In genomic region chr9:129602598-129603415, GRCh38 we compare ENCODE assay signal across 17 cellular contexts. TPM values are rescaled to one million over a fixed set of nuclear protein-coding genes. Genes with fewer than 3 reads are reported as not detected.
DNase-seq lines count a peak whose midpoint lies in the region; ATAC-seq and TF ChIP-seq lines count a peak whose summit lies in the region.
"Had no signal": no experiment of that assay in that cellular context is flagged by ENCODE, and none has a peak within 500 bp of the region (broad histone marks: within the 10 kb centered on the region; RNA-seq: fewer than 3 reads in every experiment).

No MANE protein-coding gene starts in this region.

- no peaks in the 10 kb centered on the region for H3K9me3 Mint-ChIP-seq in activated T-helper 1 cell treated with anti-CD3 and anti-CD28 coated beads, Interleukin-12 subunit alpha, Interleukin-12 subunit beta, Interleukin-2, Interleukin-4 antibody, amounts not matched to agents 30 ng/mL and 10 ng/mL and 1 ng/mL, durations not matched to agents 14 hours and 24 hours and 36 hours
- H3K9me3 Mint-ChIP-seq in mesothelial cell of epicardium, result no peaks in the 10 kb centered on the region
- H3K9me3 Mint-ChIP-seq: type B pancreatic cell, WTC11 had no signal

- H3K9me3 ChIP-seq in HCT116 (ENCODE audit: control insufficient read depth in 1 of 2, insufficient read depth in 1 of 2, low read depth in 1 of 2, low read length in 2 of 2) (no peaks in the 10 kb centered on the region), aorta (ENCODE audit: control insufficient read depth, low read length) (no peaks in the 10 kb centered on the region)
- H3K9me3 ChIP-seq: left lung had no signal

- H3K4me3 Mint-ChIP-seq in activated T-helper 1 cell treated with anti-CD3 and anti-CD28 coated beads, Interleukin-12 subunit alpha, Interleukin-12 subunit beta, Interleukin-2, Interleukin-4 antibody, amounts not matched to agents 30 ng/mL and 10 ng/mL and 1 ng/mL, durations not matched to agents 14 hours and 24 hours and 36 hours, result no peak overlapping the region
- H3K4me3 Mint-ChIP-seq in mesothelial cell of epicardium, result no peak overlapping the region
- H3K4me3 Mint-ChIP-seq: type B pancreatic cell, WTC11 had no signal

- H3K9me2 ChIP-seq in HCT116 (ENCODE audit: insufficient read depth), result no peaks in the 10 kb centered on the region

- no peak for TF ChIP-seq CTCF in HCT116 (IDR thresholded peaks at IDR 0.05 in 2 of 3, conservative IDR thresholded peaks at IDR 0.05 in 1 of 3; ENCODE audit: borderline replicate concordance in 1 of 3, insufficient read depth in 1 of 3, low read depth in 2 of 3, low read length in 2 of 3)
- TF ChIP-seq CTCF in mesothelial cell of epicardium (IDR thresholded peaks at IDR 0.05; ENCODE audit: unreplicated experiment), result no peak

- no TSS peak for BruUV-seq in HCT116 (replicated peaks; lab: Mats Ljungman, UMichigan)

- H3K4me3 ChIP-seq in HCT116 (replicated peaks in 1 of 2; ENCODE audit: low read depth in 1 of 2, low read length in 2 of 2) (no peak overlapping the region), aorta (ENCODE audit: low read length in 2 of 2) (no peak overlapping the region)
- H3K4me3 ChIP-seq: left lung had no signal

- whole genome bisulfite sequencing in aorta, 2 donors, result 64 to 76% methylated on average over 9 to 10 of the region's 10 CpGs

- H4K20me1 ChIP-seq in HCT116 (ENCODE audit: insufficient read depth), result no peaks in the 10 kb centered on the region

- H3K27ac ChIP-seq in HCT116 (ENCODE audit: low read depth, low read length) (peak overlapping the region; percentile 96), aorta (ENCODE audit: low read depth in 1 of 2, low read length in 2 of 2) (no peak overlapping the region)
- H3K27ac ChIP-seq: 22Rv1, brain microvascular endothelial cell, left lung had no signal

- H3K79me2 ChIP-seq in HCT116 (ENCODE audit: insufficient read depth, low read length), result no peaks in the 10 kb centered on the region

- CTCF ChIA-PET in HCT116 (lab: Charles Lee), result interaction anchor here (0.6 kb wide), 1 partner anchor 1308 kb away, joined by 3 read pairs; no protein-coding TSS in a partner anchor

- H3K27me3 ChIP-seq in HCT116 (ENCODE audit: insufficient read depth, low read length) (no peaks in the 10 kb centered on the region), aorta (ENCODE audit: control insufficient read depth in 1 of 2, insufficient read depth in 2 of 2, low read length in 1 of 2) (no peaks in the 10 kb centered on the region)
- H3K27me3 ChIP-seq: brain microvascular endothelial cell had no signal

- intact Hi-C loops in HCT116 (cut with micrococcal nuclease) (no loop called here), aorta (cut with DNase I) (loop anchor here in 1 of 2 donors (10.0 kb wide), 2 partner anchors 58 to 268 kb away; no protein-coding TSS in a partner anchor)
- intact Hi-C loops in activated T-helper 1 cell treated with anti-CD3 and anti-CD28 coated beads, Interleukin-12 subunit alpha, Interleukin-12 subunit beta, Interleukin-2, Interleukin-4 antibody, amounts not matched to agents 30 ng/mL and 10 ng/mL and 1 ng/mL, durations not matched to agents 14 hours and 24 hours and 36 hours (cut with micrococcal nuclease), result no loop called here

- peaks cover 5% of the 10 kb centered on the region for H3K36me3 Mint-ChIP-seq in activated T-helper 1 cell treated with anti-CD3 and anti-CD28 coated beads, Interleukin-12 subunit alpha, Interleukin-12 subunit beta, Interleukin-2, Interleukin-4 antibody, amounts not matched to agents 30 ng/mL and 10 ng/mL and 1 ng/mL, durations not matched to agents 14 hours and 24 hours and 36 hours (ENCODE audit: low read depth)
- no peaks in the 10 kb centered on the region for H3K36me3 Mint-ChIP-seq in mesothelial cell of epicardium
- H3K36me3 Mint-ChIP-seq: type B pancreatic cell, WTC11 had no signal

- H3K36me3 ChIP-seq in HCT116 (ENCODE audit: control insufficient read depth in 1 of 2, insufficient read depth in 2 of 2, low read length in 2 of 2) (no peaks in the 10 kb centered on the region), aorta (ENCODE audit: control insufficient read depth in 1 of 2, insufficient read depth in 2 of 2, low read length in 1 of 2) (no peaks in the 10 kb centered on the region)
- H3K36me3 ChIP-seq: brain microvascular endothelial cell, left lung had no signal

- no peak overlapping the region for H2AFZ ChIP-seq in HCT116 (ENCODE audit: low read depth, low read length, poor library complexity, severe bottlenecking)

- POLR2A ChIA-PET in HCT116 (lab: Charles Lee), result interaction anchor here (0.7 to 1.5 kb wide), 2 partner anchors 425 kb away, joined by 3 to 5 read pairs; partner anchors contain the start of gene IER5L

- RAD21 ChIA-PET in HCT116 (lab: Charles Lee; ENCODE audit: low non-redundant PET in 1 of 2, low total read pairs in 2 of 2, uncharacterized antibody in 2 of 2, unreplicated experiment in 2 of 2), result no interaction called here

- peak overlapping the region; percentile 49 for H3K9ac ChIP-seq in HCT116 (ENCODE audit: low read length)

- H3K4me1 Mint-ChIP-seq in activated T-helper 1 cell treated with anti-CD3 and anti-CD28 coated beads, Interleukin-12 subunit alpha, Interleukin-12 subunit beta, Interleukin-2, Interleukin-4 antibody, amounts not matched to agents 30 ng/mL and 10 ng/mL and 1 ng/mL, durations not matched to agents 14 hours and 24 hours and 36 hours (ENCODE audit: low read depth), result peaks cover 47% of the 10 kb centered on the region
- peaks cover 39% of the 10 kb centered on the region for H3K4me1 Mint-ChIP-seq in mesothelial cell of epicardium

- ATAC-seq in HCT116, result no peak
- no peak for ATAC-seq in aorta (ENCODE audit: low FRiP score)
- ATAC-seq in HG02973 (IDR thresholded peaks at IDR 0.05; ENCODE audit: unreplicated experiment), result no peak
- ATAC-seq: left lung, Right ventricle myocardium inferior, WTC11 had no signal

- no peaks in the 10 kb centered on the region for H3K27me3 Mint-ChIP-seq in activated T-helper 1 cell treated with anti-CD3 and anti-CD28 coated beads, Interleukin-12 subunit alpha, Interleukin-12 subunit beta, Interleukin-2, Interleukin-4 antibody, amounts not matched to agents 30 ng/mL and 10 ng/mL and 1 ng/mL, durations not matched to agents 14 hours and 24 hours and 36 hours (ENCODE audit: insufficient read depth)
- no peaks in the 10 kb centered on the region for H3K27me3 Mint-ChIP-seq in mesothelial cell of epicardium (ENCODE audit: low read depth)
- H3K27me3 Mint-ChIP-seq: type B pancreatic cell had no signal

- peak overlapping the region; percentile 52 for H3K4me2 ChIP-seq in HCT116 (ENCODE audit: low read length)

- H3K4me1 ChIP-seq in HCT116 (ENCODE audit: control insufficient read depth in 1 of 2, insufficient read depth in 2 of 2, low read length in 2 of 2) (peaks cover 84 to 95% of the 10 kb centered on the region in 2 experiments), aorta (ENCODE audit: control insufficient read depth in 1 of 2, insufficient read depth in 2 of 2, low read length in 2 of 2) (no peaks in the 10 kb centered on the region)

- peak; percentile 27 for DNase-seq in DMS53 (lab: John Stamatoyannopoulos, UW)
- DNase-seq in DMS53 treated with DMSO at 0.1 percent for 48 hours (lab: John Stamatoyannopoulos, UW; ENCODE audit: unreplicated experiment), result no peak
- no peak for DNase-seq in HCT116 (ENCODE audit: low read depth, low spot score)
- DNase-seq in activated T-helper 1 cell treated with anti-CD3 and anti-CD28 coated beads, Interleukin-12 subunit alpha, Interleukin-12 subunit beta, Interleukin-2, Interleukin-4 antibody, amounts not matched to agents 30 ng/mL and 10 ng/mL and 1 ng/mL, durations not matched to agents 14 hours and 24 hours and 36 hours (ENCODE audit: low spot score), result no peak
- no peak for DNase-seq in mesothelial cell of epicardium (ENCODE audit: low spot score in 2 of 2, unreplicated experiment in 2 of 2)
- DNase-seq in NCI-H1930 (lab: John Stamatoyannopoulos, UW), result no peak
- no peak for DNase-seq in aorta
- DNase-seq: brain microvascular endothelial cell; MV-4-11; stimulated activated CD4-positive, alpha-beta T cell treated with anti-CD3 and anti-CD28 coated beads, Interleukin-15, amount 100 ng/mL, for 24 hours had no signal

- peak overlapping the region; percentile 53 for H3K27ac Mint-ChIP-seq in activated T-helper 1 cell treated with anti-CD3 and anti-CD28 coated beads, Interleukin-12 subunit alpha, Interleukin-12 subunit beta, Interleukin-2, Interleukin-4 antibody, amounts not matched to agents 30 ng/mL and 10 ng/mL and 1 ng/mL, durations not matched to agents 14 hours and 24 hours and 36 hours
- H3K27ac Mint-ChIP-seq in mesothelial cell of epicardium, result peak overlapping the region; percentile 90
- H3K27ac Mint-ChIP-seq: type B pancreatic cell, WTC11 had no signal

- no peak for TF ChIP-seq POLR2A in HCT116 (IDR thresholded peaks at IDR 0.05; ENCODE audit: borderline replicate concordance, extremely low read depth, insufficient read depth, insufficient read length)

- no peak for TF ChIP-seq RAD21 in HCT116 (IDR thresholded peaks at IDR 0.05; ENCODE audit: low read depth)

TF ChIP-seq in HCT116, 20 proteins besides CTCF, POLR2A, EP300 and RAD21 (continues in another document):
- TF ChIP-seq MAX (IDR thresholded peaks at IDR 0.05) (no peak), EZH2phosphoT487 (IDR thresholded peaks at IDR 0.05; ENCODE audit: borderline replicate concordance) (no peak)

RNA-seq across cellular contexts. Expression of gene C9orf50, which starts 18.1 kb away (rescaled TPM):
- total RNA-seq in HCT116 (2021; ENCODE audit: unreplicated experiment) (not detected), mesothelial cell of epicardium (0.23 to 0.87 TPM (median 0.69 TPM) in 3 replicates), aorta (under 1 TPM; 0.30 to 0.62 TPM)
- not detected in 2 replicates for polyA plus RNA-seq in HCT116 (2012)
- not detected in 2 replicates for total RNA-seq in activated T-helper 1 cell treated with anti-CD3 and anti-CD28 coated beads, Interleukin-12 subunit alpha, Interleukin-12 subunit beta, Interleukin-2, Interleukin-4 antibody, amounts not matched to agents 30 ng/mL and 10 ng/mL and 1 ng/mL, durations not matched to agents 14 hours and 24 hours and 36 hours
- polyA plus RNA-seq in aorta, result 1 to 10 TPM in 1 of 2 donors, not detected in 1; 4.8 TPM
- total RNA-seq: left lung, osteocyte, Right ventricle myocardium inferior had no signal

RNA-seq across cellular contexts. Expression of gene NTMT1, which starts 23.2 kb away (rescaled TPM):
- total RNA-seq in HCT116 (2021; ENCODE audit: unreplicated experiment), result 84.8 TPM
- polyA plus RNA-seq in HCT116 (2012), result 82.9 and 91.6 TPM in 2 replicates
- total RNA-seq in activated T-helper 1 cell treated with anti-CD3 and anti-CD28 coated beads, Interleukin-12 subunit alpha, Interleukin-12 subunit beta, Interleukin-2, Interleukin-4 antibody, amounts not matched to agents 30 ng/mL and 10 ng/mL and 1 ng/mL, durations not matched to agents 14 hours and 24 hours and 36 hours, result 67.1 and 67.3 TPM in 2 replicates
- total RNA-seq in mesothelial cell of epicardium, result 30.7 to 33.3 TPM (median 33.0 TPM) in 3 replicates
- 10 to 100 TPM; 22.7 to 25.6 TPM for total RNA-seq in aorta
- polyA plus RNA-seq in aorta, result 10 to 100 TPM; 34.3 to 41.1 TPM

RNA-seq across cellular contexts. Expression of gene ASB6, which starts 39.1 kb away (rescaled TPM):
- 21.6 TPM for total RNA-seq in HCT116 (2021; ENCODE audit: unreplicated experiment)
- 18.3 and 20.7 TPM in 2 replicates for polyA plus RNA-seq in HCT116 (2012)
- 24.0 TPM in 2 replicates for total RNA-seq in activated T-helper 1 cell treated with anti-CD3 and anti-CD28 coated beads, Interleukin-12 subunit alpha, Interleukin-12 subunit beta, Interleukin-2, Interleukin-4 antibody, amounts not matched to agents 30 ng/mL and 10 ng/mL and 1 ng/mL, durations not matched to agents 14 hours and 24 hours and 36 hours
- total RNA-seq in mesothelial cell of epicardium, result 24.5 to 26.2 TPM (median 24.6 TPM) in 3 replicates
- total RNA-seq in aorta, result 10 to 100 TPM; 15.8 to 20.8 TPM
- 10 to 100 TPM in 1 of 2 donors, 1 to 10 TPM in 1; 6.0 to 20.3 TPM for polyA plus RNA-seq in aorta
